Comparison of ENCODE assay signal across 29 cellular contexts in genomic region chr17:45125509-45125908, GRCh38.
"Had no signal": no experiment of that assay in that cellular context is flagged by ENCODE, and none has a peak within 500 bp of the region (broad histone marks: within the 10 kb centered on the region; RNA-seq: fewer than 3 reads in every experiment).

No MANE protein-coding gene starts in this region.

- H3K27ac ChIP-seq: brain microvascular endothelial cell had no signal

- H3K27me3 ChIP-seq: brain microvascular endothelial cell, stomach, suprapubic skin had no signal

- H3K36me3 Mint-ChIP-seq: stimulated activated memory B cell treated with anti-CD40 and anti-IgM and Interleukin-4, amounts not matched to agents 10 μg/mL and 1 μg/mL and 100 μg/mL, for 72 hours had no signal

- H3K9me3 Mint-ChIP-seq: activated B cell treated with CpG ODN at 0.5 μM for 24 hours; activated naive CD8-positive, alpha-beta T cell treated with anti-CD3 and anti-CD28 coated beads, Interleukin-2, amount 50 U/mL, for 24 hours; dendritic cell treated with granulocyte-macrophage colony-stimulating factor and Interleukin-4, amounts not matched to agents 40 ng/mL and 50 ng/mL, for 4 days; stimulated activated memory B cell treated with anti-CD40 and anti-IgM and Interleukin-4, amounts not matched to agents 10 μg/mL and 1 μg/mL and 100 μg/mL, for 72 hours had no signal

- H3K27ac Mint-ChIP-seq: activated B cell treated with CpG ODN at 0.5 μM for 24 hours; activated CD4-positive, alpha-beta T cell treated with anti-CD3 and anti-CD28 coated beads for 36 hours; activated naive CD8-positive, alpha-beta T cell treated with anti-CD3 and anti-CD28 coated beads, Interleukin-2, amount 50 U/mL, for 24 hours; dendritic cell treated with granulocyte-macrophage colony-stimulating factor and Interleukin-4, amounts not matched to agents 40 ng/mL and 50 ng/mL, for 4 days; stimulated activated memory B cell treated with anti-CD40 and anti-IgM and Interleukin-4, amounts not matched to agents 10 μg/mL and 1 μg/mL and 100 μg/mL, for 72 hours; T-helper 17 cell had no signal

- ATAC-seq: activated CD4-positive, alpha-beta T cell treated with anti-CD3 and anti-CD28 coated beads for 36 hours; activated naive CD8-positive, alpha-beta T cell treated with anti-CD3 and anti-CD28 coated beads, Interleukin-2, amount 50 U/mL, for 24 hours; esophagus mucosa; left lung; sciatic nerve; stimulated activated memory B cell treated with anti-CD40 and anti-IgM and Interleukin-4, amounts not matched to agents 10 μg/mL and 1 μg/mL and 100 μg/mL, for 72 hours; T-helper 17 cell had no signal

- DNase-seq: activated B cell treated with CpG ODN at 0.5 μM for 24 hours; activated CD4-positive, alpha-beta T cell treated with anti-CD3 and anti-CD28 coated beads for 36 hours; activated CD4-positive, alpha-beta T cell treated with anti-CD3 and anti-CD28 coated beads, Interleukin-2, amount 50 U/mL, for 4 hours; activated CD8-positive, alpha-beta memory T cell treated with anti-CD3 and anti-CD28 coated beads, Interleukin-2, amount 50 U/mL, for 48 hours; activated naive CD4-positive, alpha-beta T cell treated with Interleukin-2 at 50 U/mL for 16 hours; activated naive CD8-positive, alpha-beta T cell treated with anti-CD3 and anti-CD28 coated beads, Interleukin-2, amount 50 U/mL, for 24 hours; activated T-cell treated with anti-CD3 and anti-CD28 coated beads, Interleukin-2, amount 50 U/mL, for 48 hours; anterior cingulate cortex; brain microvascular endothelial cell; caudate nucleus; effector CD4-positive, alpha-beta T cell; foreskin melanocyte; glutamatergic neuron; hippocampal formation; kidney glomerular epithelial cell; left lung; occipital lobe; posterior cingulate gyrus; small intestine; stimulated activated CD4-positive, alpha-beta T cell treated with anti-CD3 and anti-CD28 coated beads, Interleukin-15, amount 100 ng/mL, for 24 hours; stomach; SW 1271; T-helper 17 cell; trophoblast cell had no signal

- H3K4me3 ChIP-seq: left lung, stomach, suprapubic skin had no signal

- H3K4me3 Mint-ChIP-seq: activated B cell treated with CpG ODN at 0.5 μM for 24 hours; activated CD4-positive, alpha-beta T cell treated with anti-CD3 and anti-CD28 coated beads for 36 hours; activated naive CD8-positive, alpha-beta T cell treated with anti-CD3 and anti-CD28 coated beads, Interleukin-2, amount 50 U/mL, for 24 hours; dendritic cell treated with granulocyte-macrophage colony-stimulating factor and Interleukin-4, amounts not matched to agents 40 ng/mL and 50 ng/mL, for 4 days; stimulated activated memory B cell treated with anti-CD40 and anti-IgM and Interleukin-4, amounts not matched to agents 10 μg/mL and 1 μg/mL and 100 μg/mL, for 72 hours; T-helper 17 cell had no signal

- H3K9me3 ChIP-seq: left lung, stomach, suprapubic skin had no signal

- H3K36me3 ChIP-seq: brain microvascular endothelial cell had no signal

- H3K4me1 Mint-ChIP-seq: activated CD4-positive, alpha-beta T cell treated with anti-CD3 and anti-CD28 coated beads for 36 hours; T-helper 17 cell had no signal
